ENCODE assay signal across 8 cellular contexts in genomic region chr1:26170472-26170821, GRCh38. TPM values are rescaled to one million over a fixed set of nuclear protein-coding genes. Genes with fewer than 3 reads are reported as not detected.
A peak's percentile ranks its signal among the peaks of the same experiment; 100 is the strongest.
DNase-seq lines count a peak whose midpoint lies in the region; ATAC-seq and TF ChIP-seq lines count a peak whose summit lies in the region.

No MANE protein-coding gene starts in this region.

- peak overlapping the region; percentile 98 for H3K4me2 ChIP-seq in GM23248 (ENCODE audit: unreplicated experiment)

- H3K27me3 ChIP-seq in GM23248 (replicated peaks; ENCODE audit: insufficient read depth), result no peaks in the 10 kb centered on the region
- no peaks in the 10 kb centered on the region for H3K27me3 ChIP-seq in gastrocnemius medialis

- peak overlapping the region; percentile 96 for H3K4me3 ChIP-seq in GM23248
- peak overlapping the region; percentile 88 for H3K4me3 ChIP-seq in WI38 (ENCODE audit: low read depth, low read length)
- H3K4me3 ChIP-seq in gastrocnemius medialis, result peak overlapping the region; percentile 73 to 99 (median 86)

- H3K9me3 ChIP-seq in GM23248 (ENCODE audit: low read depth), result no peaks in the 10 kb centered on the region
- no peaks in the 10 kb centered on the region for H3K9me3 ChIP-seq in gastrocnemius medialis

- peak; percentile 14 for DNase-seq in GM23248
- no peak for DNase-seq in glutamatergic neuron
- no peak for DNase-seq in gastrocnemius medialis
- DNase-seq in NCI-H69 (lab: John Stamatoyannopoulos, UW), result no peak
- DNase-seq in SKM-1 treated with dmso at 0.1 percent for 144 hours (lab: John Stamatoyannopoulos, UW; ENCODE audit: unreplicated experiment), result no peak

- H3K27ac Mint-ChIP-seq in glutamatergic neuron (ENCODE audit: unreplicated experiment), result peak overlapping the region; percentile 84

- no peaks in the 10 kb centered on the region for H3F3A ChIP-seq in GM23248 (ENCODE audit: insufficient read depth)

- intact Hi-C loops in gastrocnemius medialis (cut with DNase I; ENCODE audit: low total_unique reads), result no loop called here

- no peaks in the 10 kb centered on the region for H3K36me3 Mint-ChIP-seq in glutamatergic neuron (ENCODE audit: unreplicated experiment)

- H3K4me1 Mint-ChIP-seq in glutamatergic neuron (ENCODE audit: low read depth, unreplicated experiment), result peaks cover 9% of the 10 kb centered on the region

- peaks cover 14% of the 10 kb centered on the region; the same call in 1 of the 2 replicates for H3K79me2 ChIP-seq in GM23248 (ENCODE audit: insufficient read depth)

- H3K9me2 ChIP-seq in GM23248 (ENCODE audit: insufficient read depth), result no peaks in the 10 kb centered on the region

- no peak overlapping the region for H3K27ac ChIP-seq in GM23248
- peak overlapping the region; percentile 88 to 97 (median 92) for H3K27ac ChIP-seq in gastrocnemius medialis

- no peaks in the 10 kb centered on the region for H4K20me1 ChIP-seq in GM23248 (ENCODE audit: insufficient read depth)

- TF ChIP-seq CTCF in WI38 (IDR thresholded peaks at IDR 0.05; ENCODE audit: low read depth, low read length), result no peak
- no peak for TF ChIP-seq CTCF in glutamatergic neuron (IDR thresholded peaks at IDR 0.05; ENCODE audit: partially characterized antibody, unreplicated experiment)
- TF ChIP-seq CTCF in gastrocnemius medialis (IDR thresholded peaks at IDR 0.05 in 4 of 5, conservative IDR thresholded peaks at IDR 0.05 in 1 of 5), result no peak

- in situ Hi-C loops in GM23248 (cut with MboI), result no loop called here
- in situ Hi-C loops in gastrocnemius medialis (cut with MboI; ENCODE audit: low sequenced_read_pairs in 4 of 4), result loop anchor here in 2 of 4 donors (5.0 to 25.0 kb wide), 3 partner anchors 57 to 283 kb away; partner anchors contain the start of genes PAQR7 (in 1 of the 2) and SLC30A2 (in 1 of the 2)

- peaks cover 3% of the 10 kb centered on the region for H3K9me3 Mint-ChIP-seq in glutamatergic neuron (ENCODE audit: unreplicated experiment)

- H3K36me3 ChIP-seq in GM23248 (ENCODE audit: low read depth) (no peaks in the 10 kb centered on the region), gastrocnemius medialis (peaks cover 0 to 3% of the 10 kb centered on the region in 2 donors)

- peak overlapping the region; percentile 94 for H2AFZ ChIP-seq in GM23248

- TF ChIP-seq POLR2A in gastrocnemius medialis (IDR thresholded peaks at IDR 0.05), result no peak

- H3K4me1 ChIP-seq in GM23248 (ENCODE audit: insufficient read depth), result no peaks in the 10 kb centered on the region
- H3K4me1 ChIP-seq in gastrocnemius medialis, result peaks cover 20 to 26% of the 10 kb centered on the region in 2 donors

- peak overlapping the region; percentile 93 for H3K4me3 Mint-ChIP-seq in glutamatergic neuron (ENCODE audit: unreplicated experiment)

- H3K9ac ChIP-seq in GM23248, result peak overlapping the region; percentile 93

- H3K27me3 Mint-ChIP-seq in glutamatergic neuron (ENCODE audit: unreplicated experiment), result peaks cover 13% of the 10 kb centered on the region

- ATAC-seq in gastrocnemius medialis (peak; percentile 9), GM18511 (IDR thresholded peaks at IDR 0.05; ENCODE audit: unreplicated experiment) (no peak), GM18907 (IDR thresholded peaks at IDR 0.05; ENCODE audit: unreplicated experiment) (no peak)

- WGBS in GM23248 (ENCODE audit: low coverage in 1 of 2, low lambda C conversion rate in 2 of 2, missing lambda C conversion rate in 2 of 2), 2 experiments, result 71 to 72% methylated on average over 8 to 9 of the region's 9 CpGs

RNA-seq across cellular contexts. Expression of gene ZNF593, which starts 0.7 kb away (rescaled TPM):
- total RNA-seq in GM23248 (2014; rRNA removed; shearing (Covaris generic)), result 8.2 and 25.0 TPM in 2 replicates
- polyA plus RNA-seq in GM23248 (2016; fragmentation: Nextera tagmentation; extraction: Ambion mirVana), result 61.2 and 65.8 TPM in 2 replicates
- total RNA-seq in glutamatergic neuron (ENCODE audit: unreplicated experiment) (35.9 TPM), gastrocnemius medialis (100 to 1,000 TPM in 2 of 4 donors, 10 to 100 TPM in 2; 39.6 to 135 (median 97.3) TPM)

RNA-seq across cellular contexts. Expression of gene ZNF593OS, which starts 1.2 kb away (rescaled TPM):
- not detected in 2 replicates for total RNA-seq in GM23248 (2014; rRNA removed; shearing (Covaris generic))
- 0.81 and 0.85 TPM in 2 replicates for polyA plus RNA-seq in GM23248 (2016; fragmentation: Nextera tagmentation; extraction: Ambion mirVana)
- total RNA-seq in glutamatergic neuron (ENCODE audit: unreplicated experiment), result 4.2 TPM
- total RNA-seq in gastrocnemius medialis, result under 1 TPM in 2 of 4 donors, not detected in 2; 0.66 TPM

RNA-seq across cellular contexts. Expression of gene C1orf232, which starts 1.7 kb away (rescaled TPM):
- not detected in 2 replicates for total RNA-seq in GM23248 (2014; rRNA removed; shearing (Covaris generic))
- not detected in 2 replicates for polyA plus RNA-seq in GM23248 (2016; fragmentation: Nextera tagmentation; extraction: Ambion mirVana)
- not detected for total RNA-seq in glutamatergic neuron (ENCODE audit: unreplicated experiment)
- total RNA-seq in gastrocnemius medialis, result not detected

RNA-seq across cellular contexts. Expression of gene CNKSR1, which starts 6.8 kb away (rescaled TPM):
- 0.51 TPM in 1 of 2 replicates, not detected in the other for total RNA-seq in GM23248 (2014; rRNA removed; shearing (Covaris generic))
- 0.10 TPM in 1 of 2 replicates, not detected in the other for polyA plus RNA-seq in GM23248 (2016; fragmentation: Nextera tagmentation; extraction: Ambion mirVana)
- 9.9 TPM for total RNA-seq in glutamatergic neuron (ENCODE audit: unreplicated experiment)
- total RNA-seq in gastrocnemius medialis, result 10 to 100 TPM; 23.7 to 50.6 (median 44.6) TPM

RNA-seq across cellular contexts. Expression of gene FAM110D, which starts 11.6 kb away (rescaled TPM):
- total RNA-seq in GM23248 (2014; rRNA removed; shearing (Covaris generic)), result 0.63 TPM in 1 of 2 replicates, not detected in the other
- not detected in 2 replicates for polyA plus RNA-seq in GM23248 (2016; fragmentation: Nextera tagmentation; extraction: Ambion mirVana)
- total RNA-seq in glutamatergic neuron (ENCODE audit: unreplicated experiment) (0.25 TPM), gastrocnemius medialis (1 to 10 TPM; 3.1 to 5.2 (median 4.2) TPM)

Comparison
In these comparisons a context has a peak if more than half of its experiments do, and no peak if none do; other contexts are left out.
1. ATAC-seq: peak in gastrocnemius medialis (2 of 2); none in GM18511 (single experiment) and GM18907 (single experiment).
2. Peak in every context shown above with its lines, with median percentiles within 50 percentile points of each other: H3K4me3 ChIP-seq.